ENCODE assay signal across 1 cellular context in the genomic region with DNA sequence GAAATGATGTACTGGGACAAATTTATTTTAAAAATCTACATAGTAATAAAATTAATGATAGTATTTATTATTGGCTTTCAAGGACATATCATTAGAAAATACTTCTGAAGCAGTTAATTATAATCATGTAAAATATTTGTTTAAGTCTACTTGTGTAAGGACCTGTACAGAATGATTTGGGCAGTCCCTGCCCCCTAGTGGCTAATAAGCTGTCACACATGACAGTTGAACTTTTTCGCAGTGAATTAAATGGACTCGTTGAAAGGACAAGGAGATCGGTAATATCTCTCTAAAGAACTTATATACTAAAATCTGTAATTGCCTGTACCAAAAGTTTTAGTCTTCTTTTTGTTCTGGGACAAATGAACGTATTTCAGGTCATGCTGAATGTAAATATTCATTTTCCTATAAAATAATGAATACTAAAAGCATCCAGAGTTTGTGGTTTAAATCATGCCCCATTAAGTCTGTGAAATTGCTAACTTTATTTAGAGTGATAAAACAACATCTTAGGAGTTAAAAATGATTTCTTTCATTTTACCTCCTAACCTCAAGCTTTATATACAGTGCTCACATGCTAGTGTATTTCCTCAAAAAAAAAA.
TF ChIP-seq lines count a peak whose summit lies in the region.

No MANE protein-coding gene starts in this region.

TF ChIP-seq in K562, 482 proteins besides CTCF, POLR2A, EP300 and RAD21 (continues in another document):
- TF ChIP-seq MAFK (IDR thresholded peaks at IDR 0.05; ENCODE audit: low read length) (no peak), ARID1B (IDR thresholded peaks at IDR 0.05) (no peak), SAP30 (IDR thresholded peaks at IDR 0.05; ENCODE audit: borderline replicate concordance, insufficient read depth, low read depth, low read length, poor library complexity, severe bottlenecking) (no peak), SMARCB1 (IDR thresholded peaks at IDR 0.05; ENCODE audit: insufficient read length, low read depth) (no peak), ZNF217 (CRISPR knock-in tag; IDR thresholded peaks at IDR 0.05) (no peak), BRD4 (IDR thresholded peaks at IDR 0.05) (no peak), ZNF263 (CRISPR knock-in tag; IDR thresholded peaks at IDR 0.05; ENCODE audit: borderline replicate concordance) (no peak), CREM (IDR thresholded peaks at IDR 0.05; ENCODE audit: low read depth) (0 out of 2 replicates have a peak, but pooled peaks have one; percentile 15), VEZF1 (CRISPR knock-in tag; IDR thresholded peaks at IDR 0.05) (no peak), GABPA (tag; conservative IDR thresholded peaks at IDR 0.05; ENCODE audit: low read depth) (no peak), BRD9 (IDR thresholded peaks at IDR 0.05; ENCODE audit: low read depth, partially characterized antibody) (no peak), OTX1 (CRISPR knock-in tag; IDR thresholded peaks at IDR 0.05) (no peak), ZKSCAN1 (IDR thresholded peaks at IDR 0.05; ENCODE audit: low read depth, low read length) (no peak), CEBPB (tag; IDR thresholded peaks at IDR 0.05) (no peak), CBX3 (IDR thresholded peaks at IDR 0.05; ENCODE audit: borderline replicate concordance in 1 of 2, low read length in 2 of 2) (no peak), SMC3 (conservative IDR thresholded peaks at IDR 0.05; ENCODE audit: insufficient read depth, low read depth, low read length) (peak; percentile 65), THAP12 (CRISPR knock-in tag; IDR thresholded peaks at IDR 0.05) (no peak), CHD2 (IDR thresholded peaks at IDR 0.05; ENCODE audit: low read depth, low read length) (no peak), MYBL2 (IDR thresholded peaks at IDR 0.05; ENCODE audit: low read depth) (no peak), MYBL2 (CRISPR knock-in tag; IDR thresholded peaks at IDR 0.05; ENCODE audit: borderline replicate concordance) (no peak), ZNF699 (CRISPR knock-in tag; IDR thresholded peaks at IDR 0.05; ENCODE audit: insufficient replicate concordance) (no peak), EP400 (IDR thresholded peaks at IDR 0.05) (0 out of 2 replicates have a peak, but pooled peaks have one; percentile 15), LEF1 (IDR thresholded peaks at IDR 0.05) (no peak), ZNF274 (IDR thresholded peaks at IDR 0.05; ENCODE audit: borderline replicate concordance, low read depth, low read length) (no peak), ZNF778 (CRISPR knock-in tag; IDR thresholded peaks at IDR 0.05) (no peak), ETV5 (CRISPR knock-in tag; IDR thresholded peaks at IDR 0.05; ENCODE audit: low read depth) (no peak), STAG1 (CRISPR knock-in tag; IDR thresholded peaks at IDR 0.05; ENCODE audit: borderline replicate concordance) (no peak), TCF7 (IDR thresholded peaks at IDR 0.05; ENCODE audit: borderline replicate concordance) (no peak), CCAR2 (IDR thresholded peaks at IDR 0.05; ENCODE audit: low read depth, low read length) (no peak), ZFPM2 (CRISPR knock-in tag; IDR thresholded peaks at IDR 0.05) (no peak), MAZ (CRISPR knock-in tag; conservative IDR thresholded peaks at IDR 0.05 in 1 of 2, IDR thresholded peaks at IDR 0.05 in 1 of 2) (no peak), ZNF133 (CRISPR knock-in tag; IDR thresholded peaks at IDR 0.05) (no peak), C11orf30 (IDR thresholded peaks at IDR 0.05; ENCODE audit: low read depth) (no peak), CBX1 (IDR thresholded peaks at IDR 0.05; ENCODE audit: low read depth) (no peak), NFATC3 (IDR thresholded peaks at IDR 0.05) (no peak), DEAF1 (CRISPR knock-in tag; IDR thresholded peaks at IDR 0.05) (peak; percentile 58; the same call in 1 of the 2 replicates), GTF2F1 (IDR thresholded peaks at IDR 0.05; ENCODE audit: low read depth, low read length) (no peak), DACH1 (IDR thresholded peaks at IDR 0.05; ENCODE audit: partially characterized antibody) (peak; percentile 86)
- TF ChIP-seq, protein P1, sequence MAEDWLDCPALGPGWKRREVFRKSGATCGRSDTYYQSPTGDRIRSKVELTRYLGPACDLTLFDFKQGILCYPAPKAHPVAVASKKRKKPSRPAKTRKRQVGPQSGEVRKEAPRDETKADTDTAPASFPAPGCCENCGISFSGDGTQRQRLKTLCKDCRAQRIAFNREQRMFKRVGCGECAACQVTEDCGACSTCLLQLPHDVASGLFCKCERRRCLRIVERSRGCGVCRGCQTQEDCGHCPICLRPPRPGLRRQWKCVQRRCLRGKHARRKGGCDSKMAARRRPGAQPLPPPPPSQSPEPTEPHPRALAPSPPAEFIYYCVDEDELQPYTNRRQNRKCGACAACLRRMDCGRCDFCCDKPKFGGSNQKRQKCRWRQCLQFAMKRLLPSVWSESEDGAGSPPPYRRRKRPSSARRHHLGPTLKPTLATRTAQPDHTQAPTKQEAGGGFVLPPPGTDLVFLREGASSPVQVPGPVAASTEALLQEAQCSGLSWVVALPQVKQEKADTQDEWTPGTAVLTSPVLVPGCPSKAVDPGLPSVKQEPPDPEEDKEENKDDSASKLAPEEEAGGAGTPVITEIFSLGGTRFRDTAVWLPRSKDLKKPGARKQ (CRISPR knock-in tag; IDR thresholded peaks at IDR 0.05), result no peak
- TF ChIP-seq, protein P2, sequence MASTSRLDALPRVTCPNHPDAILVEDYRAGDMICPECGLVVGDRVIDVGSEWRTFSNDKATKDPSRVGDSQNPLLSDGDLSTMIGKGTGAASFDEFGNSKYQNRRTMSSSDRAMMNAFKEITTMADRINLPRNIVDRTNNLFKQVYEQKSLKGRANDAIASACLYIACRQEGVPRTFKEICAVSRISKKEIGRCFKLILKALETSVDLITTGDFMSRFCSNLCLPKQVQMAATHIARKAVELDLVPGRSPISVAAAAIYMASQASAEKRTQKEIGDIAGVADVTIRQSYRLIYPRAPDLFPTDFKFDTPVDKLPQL (IDR thresholded peaks at IDR 0.05; ENCODE audit: extremely low read depth, insufficient read length), result no peak
- TF ChIP-seq, protein P3, sequence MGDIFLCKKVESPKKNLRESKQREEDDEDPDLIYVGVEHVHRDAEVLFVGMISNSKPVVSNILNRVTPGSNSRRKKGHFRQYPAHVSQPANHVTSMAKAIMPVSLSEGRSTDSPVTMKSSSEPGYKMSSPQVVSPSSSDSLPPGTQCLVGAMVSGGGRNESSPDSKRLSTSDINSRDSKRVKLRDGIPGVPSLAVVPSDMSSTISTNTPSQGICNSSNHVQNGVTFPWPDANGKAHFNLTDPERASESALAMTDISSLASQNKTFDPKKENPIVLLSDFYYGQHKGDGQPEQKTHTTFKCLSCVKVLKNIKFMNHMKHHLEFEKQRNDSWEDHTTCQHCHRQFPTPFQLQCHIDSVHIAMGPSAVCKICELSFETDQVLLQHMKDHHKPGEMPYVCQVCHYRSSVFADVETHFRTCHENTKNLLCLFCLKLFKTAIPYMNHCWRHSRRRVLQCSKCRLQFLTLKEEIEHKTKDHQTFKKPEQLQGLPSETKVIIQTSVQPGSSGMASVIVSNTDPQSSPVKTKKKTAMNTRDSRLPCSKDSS (IDR thresholded peaks at IDR 0.05; ENCODE audit: low read depth, partially characterized antibody), result no peak
- TF ChIP-seq, protein P4, sequence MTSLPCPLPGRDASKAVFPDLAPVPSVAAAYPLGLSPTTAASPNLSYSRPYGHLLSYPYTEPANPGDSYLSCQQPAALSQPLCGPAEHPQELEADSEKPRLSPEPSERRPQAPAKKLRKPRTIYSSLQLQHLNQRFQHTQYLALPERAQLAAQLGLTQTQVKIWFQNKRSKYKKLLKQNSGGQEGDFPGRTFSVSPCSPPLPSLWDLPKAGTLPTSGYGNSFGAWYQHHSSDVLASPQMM (CRISPR knock-in tag; IDR thresholded peaks at IDR 0.05), result no peak
- TF ChIP-seq, protein P5, sequence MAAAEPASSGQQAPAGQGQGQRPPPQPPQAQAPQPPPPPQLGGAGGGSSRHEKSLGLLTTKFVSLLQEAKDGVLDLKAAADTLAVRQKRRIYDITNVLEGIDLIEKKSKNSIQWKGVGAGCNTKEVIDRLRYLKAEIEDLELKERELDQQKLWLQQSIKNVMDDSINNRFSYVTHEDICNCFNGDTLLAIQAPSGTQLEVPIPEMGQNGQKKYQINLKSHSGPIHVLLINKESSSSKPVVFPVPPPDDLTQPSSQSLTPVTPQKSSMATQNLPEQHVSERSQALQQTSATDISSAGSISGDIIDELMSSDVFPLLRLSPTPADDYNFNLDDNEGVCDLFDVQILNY (CRISPR knock-in tag; IDR thresholded peaks at IDR 0.05), result no peak
- TF ChIP-seq, protein P6, sequence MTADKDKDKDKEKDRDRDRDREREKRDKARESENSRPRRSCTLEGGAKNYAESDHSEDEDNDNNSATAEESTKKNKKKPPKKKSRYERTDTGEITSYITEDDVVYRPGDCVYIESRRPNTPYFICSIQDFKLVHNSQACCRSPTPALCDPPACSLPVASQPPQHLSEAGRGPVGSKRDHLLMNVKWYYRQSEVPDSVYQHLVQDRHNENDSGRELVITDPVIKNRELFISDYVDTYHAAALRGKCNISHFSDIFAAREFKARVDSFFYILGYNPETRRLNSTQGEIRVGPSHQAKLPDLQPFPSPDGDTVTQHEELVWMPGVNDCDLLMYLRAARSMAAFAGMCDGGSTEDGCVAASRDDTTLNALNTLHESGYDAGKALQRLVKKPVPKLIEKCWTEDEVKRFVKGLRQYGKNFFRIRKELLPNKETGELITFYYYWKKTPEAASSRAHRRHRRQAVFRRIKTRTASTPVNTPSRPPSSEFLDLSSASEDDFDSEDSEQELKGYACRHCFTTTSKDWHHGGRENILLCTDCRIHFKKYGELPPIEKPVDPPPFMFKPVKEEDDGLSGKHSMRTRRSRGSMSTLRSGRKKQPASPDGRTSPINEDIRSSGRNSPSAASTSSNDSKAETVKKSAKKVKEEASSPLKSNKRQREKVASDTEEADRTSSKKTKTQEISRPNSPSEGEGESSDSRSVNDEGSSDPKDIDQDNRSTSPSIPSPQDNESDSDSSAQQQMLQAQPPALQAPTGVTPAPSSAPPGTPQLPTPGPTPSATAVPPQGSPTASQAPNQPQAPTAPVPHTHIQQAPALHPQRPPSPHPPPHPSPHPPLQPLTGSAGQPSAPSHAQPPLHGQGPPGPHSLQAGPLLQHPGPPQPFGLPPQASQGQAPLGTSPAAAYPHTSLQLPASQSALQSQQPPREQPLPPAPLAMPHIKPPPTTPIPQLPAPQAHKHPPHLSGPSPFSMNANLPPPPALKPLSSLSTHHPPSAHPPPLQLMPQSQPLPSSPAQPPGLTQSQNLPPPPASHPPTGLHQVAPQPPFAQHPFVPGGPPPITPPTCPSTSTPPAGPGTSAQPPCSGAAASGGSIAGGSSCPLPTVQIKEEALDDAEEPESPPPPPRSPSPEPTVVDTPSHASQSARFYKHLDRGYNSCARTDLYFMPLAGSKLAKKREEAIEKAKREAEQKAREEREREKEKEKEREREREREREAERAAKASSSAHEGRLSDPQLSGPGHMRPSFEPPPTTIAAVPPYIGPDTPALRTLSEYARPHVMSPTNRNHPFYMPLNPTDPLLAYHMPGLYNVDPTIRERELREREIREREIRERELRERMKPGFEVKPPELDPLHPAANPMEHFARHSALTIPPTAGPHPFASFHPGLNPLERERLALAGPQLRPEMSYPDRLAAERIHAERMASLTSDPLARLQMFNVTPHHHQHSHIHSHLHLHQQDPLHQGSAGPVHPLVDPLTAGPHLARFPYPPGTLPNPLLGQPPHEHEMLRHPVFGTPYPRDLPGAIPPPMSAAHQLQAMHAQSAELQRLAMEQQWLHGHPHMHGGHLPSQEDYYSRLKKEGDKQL (CRISPR knock-in tag; IDR thresholded peaks at IDR 0.05; ENCODE audit: borderline replicate concordance), result no peak
- TF ChIP-seq, protein P7, sequence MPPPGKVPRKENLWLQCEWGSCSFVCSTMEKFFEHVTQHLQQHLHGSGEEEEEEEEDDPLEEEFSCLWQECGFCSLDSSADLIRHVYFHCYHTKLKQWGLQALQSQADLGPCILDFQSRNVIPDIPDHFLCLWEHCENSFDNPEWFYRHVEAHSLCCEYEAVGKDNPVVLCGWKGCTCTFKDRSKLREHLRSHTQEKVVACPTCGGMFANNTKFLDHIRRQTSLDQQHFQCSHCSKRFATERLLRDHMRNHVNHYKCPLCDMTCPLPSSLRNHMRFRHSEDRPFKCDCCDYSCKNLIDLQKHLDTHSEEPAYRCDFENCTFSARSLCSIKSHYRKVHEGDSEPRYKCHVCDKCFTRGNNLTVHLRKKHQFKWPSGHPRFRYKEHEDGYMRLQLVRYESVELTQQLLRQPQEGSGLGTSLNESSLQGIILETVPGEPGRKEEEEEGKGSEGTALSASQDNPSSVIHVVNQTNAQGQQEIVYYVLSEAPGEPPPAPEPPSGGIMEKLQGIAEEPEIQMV (tag; conservative IDR thresholded peaks at IDR 0.05; ENCODE audit: low read depth), result no peak
